In the genomic region with DNA sequence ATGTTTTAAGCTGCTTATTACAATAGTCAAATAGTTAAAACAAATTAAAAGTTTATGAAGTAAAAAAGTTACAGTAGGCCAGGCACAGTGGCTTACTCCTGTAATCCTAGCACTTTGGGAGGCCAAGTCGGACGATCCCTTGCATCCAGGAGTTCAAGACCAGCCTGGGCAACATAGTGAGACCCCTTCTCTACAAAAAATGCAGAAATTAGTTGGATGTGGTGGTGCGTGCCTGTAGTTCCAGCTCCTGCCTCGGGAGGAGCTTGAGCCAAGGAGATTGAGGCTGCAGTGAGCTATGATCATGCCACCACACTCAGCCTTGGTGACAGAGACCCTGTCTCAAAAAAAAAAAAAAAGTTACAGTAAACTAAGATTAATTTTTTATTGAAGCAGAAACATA, we compare ENCODE assay signal across 21 cellular contexts.
DNase-seq lines count a peak whose midpoint lies in the region; ATAC-seq and TF ChIP-seq lines count a peak whose summit lies in the region.
"Had no signal": no experiment of that assay in that cellular context is flagged by ENCODE, and none has a peak within 500 bp of the region (broad histone marks: within the 10 kb centered on the region; RNA-seq: fewer than 3 reads in every experiment).

No MANE protein-coding gene starts in this region.

- no peaks in the 10 kb centered on the region for H3K9me2 ChIP-seq in GM23338 (ENCODE audit: insufficient read depth)

- no peaks in the 10 kb centered on the region for H3K27me3 ChIP-seq in GM23338 (ENCODE audit: insufficient read depth)
- no peaks in the 10 kb centered on the region for H3K27me3 ChIP-seq in Panc1 (ENCODE audit: control insufficient read depth, insufficient read depth, low read length)
- no peaks in the 10 kb centered on the region for H3K27me3 ChIP-seq in tibial nerve
- H3K27me3 ChIP-seq: ascending aorta, heart right ventricle, right atrium auricular region, vagina had no signal

- in situ Hi-C loops in Panc1 (cut with HindIII; ENCODE audit: low pct_unique_long_range_greater_than_20kb, low sequenced_read_pairs) = no loop called here

- no peak overlapping the region for H3K27ac ChIP-seq in 22Rv1
- H3K27ac ChIP-seq in GM23338 (ENCODE audit: low read depth) = no peak overlapping the region
- no peak overlapping the region for H3K27ac ChIP-seq in Panc1 (ENCODE audit: low read length)
- H3K27ac ChIP-seq in tibial nerve = no peak overlapping the region
- H3K27ac ChIP-seq: ascending aorta, heart right ventricle, lower lobe of right lung, right atrium auricular region, vagina had no signal

- no peak overlapping the region for H3K4me3 Mint-ChIP-seq in GM23338
- H3K4me3 Mint-ChIP-seq: activated naive CD4-positive, alpha-beta T cell treated with anti-CD3 and anti-CD28 coated beads, Interleukin-2, amount 50 U/mL, for 24 hours; activated T-cell treated with anti-CD3 and anti-CD28 coated beads, Interleukin-2, amount 50 U/mL, for 72 hours; CD8-positive, alpha-beta T cell had no signal

- TF ChIP-seq CTCF in 22Rv1 (IDR thresholded peaks at IDR 0.05) = peak; percentile 24; the same call in 1 of the 2 replicates
- peak; percentile 31 to 38 for TF ChIP-seq CTCF in GM23338 (conservative IDR thresholded peaks at IDR 0.05; ENCODE audit: low read depth in 2 of 2)
- TF ChIP-seq CTCF in Panc1 (IDR thresholded peaks at IDR 0.05) = peak; percentile 23
- TF ChIP-seq CTCF in epithelial cell of esophagus (IDR thresholded peaks at IDR 0.05; ENCODE audit: insufficient read depth, low read depth, low read length, missing control alignments) = peak; percentile 33
- TF ChIP-seq CTCF in tibial nerve (IDR thresholded peaks at IDR 0.05) = no peak

- no TSS peak for BruUV-seq in Panc1 (replicated peaks; lab: Mats Ljungman, UMichigan)

- H3K9me3 ChIP-seq in Panc1 (ENCODE audit: control insufficient read depth, insufficient read depth, low read depth, low read length) (no peaks in the 10 kb centered on the region), tibial nerve (no peaks in the 10 kb centered on the region)
- H3K9me3 ChIP-seq: ascending aorta, heart right ventricle, lower lobe of right lung, right atrium auricular region, vagina had no signal

- H3K36me3 Mint-ChIP-seq in GM23338 (ENCODE audit: low read depth) = no peaks in the 10 kb centered on the region; the same call in 2 of the 3 replicates
- H3K36me3 Mint-ChIP-seq: activated naive CD4-positive, alpha-beta T cell treated with anti-CD3 and anti-CD28 coated beads, Interleukin-2, amount 50 U/mL, for 24 hours; CD8-positive, alpha-beta T cell had no signal

- H3K27ac Mint-ChIP-seq in GM23338 = no peak overlapping the region
- H3K27ac Mint-ChIP-seq: activated naive CD4-positive, alpha-beta T cell treated with anti-CD3 and anti-CD28 coated beads, Interleukin-2, amount 50 U/mL, for 24 hours; activated T-cell treated with anti-CD3 and anti-CD28 coated beads, Interleukin-2, amount 50 U/mL, for 72 hours; CD8-positive, alpha-beta T cell had no signal

- 89% methylated on average over 4 of the region's 4 CpGs for WGBS in tibial nerve, 2 donors

- H3K4me2 ChIP-seq in GM23338 = no peak overlapping the region

- H2AFZ ChIP-seq in GM23338 = no peak overlapping the region

- CTCF ChIA-PET in Panc1 (lab: Charles Lee) = no interaction called here

- no peak overlapping the region for H3K4me3 ChIP-seq in GM23338
- no peak overlapping the region for H3K4me3 ChIP-seq in Panc1 (ENCODE audit: low read depth in 2 of 2, low read length in 2 of 2)
- no peak overlapping the region for H3K4me3 ChIP-seq in epithelial cell of esophagus (ENCODE audit: low read length)
- H3K4me3 ChIP-seq in tibial nerve = no peak overlapping the region
- H3K4me3 ChIP-seq: ascending aorta, heart right ventricle, lower lobe of right lung, right atrium auricular region, vagina had no signal

- no peaks in the 10 kb centered on the region for H3K79me2 ChIP-seq in GM23338 (replicated peaks; ENCODE audit: insufficient read depth)

- H4K20me1 ChIP-seq in GM23338 (replicated peaks; ENCODE audit: insufficient read depth) = no peaks in the 10 kb centered on the region

- TF ChIP-seq POLR2A in tibial nerve (IDR thresholded peaks at IDR 0.05) = no peak

- H3F3A ChIP-seq in GM23338 (replicated peaks; ENCODE audit: low read depth) = no peaks in the 10 kb centered on the region

- no peaks in the 10 kb centered on the region for H3K36me3 ChIP-seq in GM23338 (ENCODE audit: insufficient read depth)
- H3K36me3 ChIP-seq in Panc1 (ENCODE audit: control insufficient read depth, insufficient read depth, low read length) = no peaks in the 10 kb centered on the region
- peaks cover 0 to 5% (median 0%) of the 10 kb centered on the region in 3 donors for H3K36me3 ChIP-seq in tibial nerve
- H3K36me3 ChIP-seq: ascending aorta, lower lobe of right lung, right atrium auricular region, vagina had no signal

- H3K4me1 Mint-ChIP-seq in GM23338 = no peaks in the 10 kb centered on the region
- H3K4me1 Mint-ChIP-seq: activated naive CD4-positive, alpha-beta T cell treated with anti-CD3 and anti-CD28 coated beads, Interleukin-2, amount 50 U/mL, for 24 hours had no signal

- POLR2A ChIA-PET in Panc1 (lab: Charles Lee) = no interaction called here

- ATAC-seq in GM23338 (peak; percentile 51), Panc1 (no peak), left cardiac atrium (no peak), GM19351 (IDR thresholded peaks at IDR 0.05; ENCODE audit: unreplicated experiment) (no peak), GM18861 (IDR thresholded peaks at IDR 0.05; ENCODE audit: unreplicated experiment) (no peak)
- ATAC-seq: activated T-cell treated with anti-CD3 and anti-CD28 coated beads, Interleukin-2, amount 50 U/mL, for 72 hours; CD8-positive, alpha-beta T cell; heart right ventricle; lower lobe of right lung had no signal

- peaks cover 2% of the 10 kb centered on the region for H3K27me3 Mint-ChIP-seq in GM23338 (ENCODE audit: insufficient read depth, low read depth, poor library complexity)
- H3K27me3 Mint-ChIP-seq: activated naive CD4-positive, alpha-beta T cell treated with anti-CD3 and anti-CD28 coated beads, Interleukin-2, amount 50 U/mL, for 24 hours had no signal

- H3K4me1 ChIP-seq in GM23338 (ENCODE audit: insufficient read depth) = no peaks in the 10 kb centered on the region
- no peaks in the 10 kb centered on the region for H3K4me1 ChIP-seq in Panc1 (ENCODE audit: control insufficient read depth, insufficient read depth, low read length)
- no peaks in the 10 kb centered on the region for H3K4me1 ChIP-seq in tibial nerve
- H3K4me1 ChIP-seq: heart right ventricle, lower lobe of right lung, right atrium auricular region, vagina had no signal

- TF ChIP-seq EP300 in tibial nerve (IDR thresholded peaks at IDR 0.05) = no peak

- H3K9me3 Mint-ChIP-seq in GM23338 = no peaks in the 10 kb centered on the region
- H3K9me3 Mint-ChIP-seq: activated naive CD4-positive, alpha-beta T cell treated with anti-CD3 and anti-CD28 coated beads, Interleukin-2, amount 50 U/mL, for 24 hours had no signal

- intact Hi-C loops in Panc1 (cut with micrococcal nuclease; ENCODE audit: unreplicated experiment) (no loop called here), left cardiac atrium (cut with DNase I) (no loop called here)

- DNase-seq in GM23338 (ENCODE audit: low spot score) (peak; percentile 20), Panc1 (ENCODE audit: low read depth, low spot score) (no peak), epithelial cell of esophagus (ENCODE audit: low read depth) (no peak), left cardiac atrium (no peak), tibial nerve (ENCODE audit: low spot score in 2 of 2) (no peak)
- DNase-seq: activated CD8-positive, alpha-beta memory T cell treated with anti-CD3 and anti-CD28 coated beads for 24 hours; activated T-cell treated with anti-CD3 and anti-CD28 coated beads, Interleukin-2, amount 50 U/mL, for 72 hours; CD8-positive, alpha-beta T cell; GOT3; heart right ventricle; lower lobe of right lung; NCI-H187; NCI-H446; T-helper 2 cell had no signal

TF ChIP-seq in GM23338, 12 proteins besides CTCF, POLR2A, EP300 and RAD21 (continues in another document):
- TF ChIP-seq REST (IDR thresholded peaks at IDR 0.05; ENCODE audit: unreplicated experiment) (no peak), EZH2phosphoT487 (IDR thresholded peaks at IDR 0.05; ENCODE audit: unreplicated experiment) (no peak), CREB1 (CRISPR knock-in tag; IDR thresholded peaks at IDR 0.05; ENCODE audit: low read depth) (no peak), POLR2AphosphoS5 (IDR thresholded peaks at IDR 0.05; ENCODE audit: low read depth) (no peak), JUNB (IDR thresholded peaks at IDR 0.05; ENCODE audit: unreplicated experiment) (no peak), STAT1 (IDR thresholded peaks at IDR 0.05; ENCODE audit: unreplicated experiment) (no peak)
- TF ChIP-seq, protein P1, sequence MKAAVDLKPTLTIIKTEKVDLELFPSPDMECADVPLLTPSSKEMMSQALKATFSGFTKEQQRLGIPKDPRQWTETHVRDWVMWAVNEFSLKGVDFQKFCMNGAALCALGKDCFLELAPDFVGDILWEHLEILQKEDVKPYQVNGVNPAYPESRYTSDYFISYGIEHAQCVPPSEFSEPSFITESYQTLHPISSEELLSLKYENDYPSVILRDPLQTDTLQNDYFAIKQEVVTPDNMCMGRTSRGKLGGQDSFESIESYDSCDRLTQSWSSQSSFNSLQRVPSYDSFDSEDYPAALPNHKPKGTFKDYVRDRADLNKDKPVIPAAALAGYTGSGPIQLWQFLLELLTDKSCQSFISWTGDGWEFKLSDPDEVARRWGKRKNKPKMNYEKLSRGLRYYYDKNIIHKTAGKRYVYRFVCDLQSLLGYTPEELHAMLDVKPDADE (IDR thresholded peaks at IDR 0.05) = no peak

Comparison
In these comparisons a context has a peak if more than half of its experiments do, and no peak if none do; other contexts are left out.
1. CTCF ChIP-seq: peak in 22Rv1 (single experiment), GM23338 (2 of 2), Panc1 (single experiment) and epithelial cell of esophagus (single experiment); none in tibial nerve (0 of 5).